ENCODE assay signal across 12 cellular contexts in the genomic region with DNA sequence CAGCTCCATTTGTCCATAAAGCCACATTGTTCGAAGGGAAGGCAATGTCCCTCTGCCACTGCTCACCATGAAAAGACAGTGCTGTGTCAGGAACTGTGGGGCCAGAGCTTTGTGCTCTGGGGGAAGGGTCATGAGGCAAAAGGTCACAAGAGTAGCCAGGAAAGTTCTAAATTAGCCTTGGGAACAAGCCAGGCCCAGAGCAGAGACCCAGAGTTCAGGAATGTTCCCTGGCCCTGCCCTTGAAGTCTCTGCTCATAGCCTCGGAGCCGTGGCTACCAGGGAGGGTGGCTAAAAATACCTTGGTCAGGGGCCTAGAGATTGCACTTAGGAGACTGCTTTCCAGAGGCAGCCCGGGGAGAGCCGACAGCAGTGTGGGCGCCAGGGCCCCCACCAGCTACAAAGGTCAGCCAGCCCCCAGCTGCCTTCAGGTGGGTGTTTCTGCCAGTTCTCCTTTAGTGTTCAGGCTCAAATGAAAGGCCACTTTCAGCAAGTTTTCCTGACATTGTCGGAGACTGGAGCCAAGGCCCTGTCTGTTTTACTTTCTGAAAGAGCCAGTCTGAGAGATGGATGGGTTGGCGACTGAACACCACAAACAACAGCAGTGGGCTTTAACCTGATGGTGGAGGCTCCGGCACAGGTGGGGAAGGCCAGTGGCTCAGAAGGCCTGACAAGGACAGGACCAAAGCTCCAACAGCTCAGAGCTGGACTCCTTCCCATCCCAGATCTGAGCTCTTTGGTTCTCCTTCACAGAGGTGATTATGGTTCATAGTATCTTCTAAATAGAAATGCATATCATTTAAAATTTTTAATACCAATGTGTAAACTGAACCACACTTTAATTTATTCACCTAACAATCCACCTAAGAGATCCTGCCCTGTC.
DNase-seq lines count a peak whose midpoint lies in the region; ATAC-seq and TF ChIP-seq lines count a peak whose summit lies in the region.
"Had no signal": no experiment of that assay in that cellular context is flagged by ENCODE, and none has a peak within 500 bp of the region (broad histone marks: within the 10 kb centered on the region; RNA-seq: fewer than 3 reads in every experiment).

No MANE protein-coding gene starts in this region.

- no peaks in the 10 kb centered on the region for H3K9me2 ChIP-seq in hepatocyte (replicated peaks; ENCODE audit: insufficient read depth)

- H3K27me3 ChIP-seq in hepatocyte: no peaks in the 10 kb centered on the region
- H3K27me3 ChIP-seq in neuronal stem cell (ENCODE audit: control insufficient read depth in 3 of 3, insufficient read depth in 3 of 3, low read depth in 1 of 3, low read length in 3 of 3): peaks cover 0 to 2% (median 0%) of the 10 kb centered on the region in 3 experiments

- DNase-seq in caudate nucleus (lab: John Stamatoyannopoulos, UW) (peak in 5 of 61 donors; percentile 24 to 41 (median 35)), hepatocyte (ENCODE audit: low spot score) (no peak), neuronal stem cell (ENCODE audit: low spot score) (peak; percentile 6), GM13977 (ENCODE audit: low spot score) (no peak), NCI-H345 (lab: John Stamatoyannopoulos, UW) (no peak), NCI-H2227 treated with DMSO at 0.1 percent for 48 hours (lab: John Stamatoyannopoulos, UW) (no peak)
- DNase-seq: activated CD4-positive, alpha-beta T cell treated with anti-CD3 and anti-CD28 coated beads, Interleukin-2, amount 50 U/mL, for 1 hour; CD4-positive, CD25-positive, alpha-beta regulatory T cell; KBM-7; NCI-H187; stimulated activated CD4-positive, alpha-beta T cell treated with anti-CD3 and anti-CD28 coated beads, Interleukin-1b, Interleukin-23, amount 100 ng/mL, for 48 hours had no signal

- H2AFZ ChIP-seq in hepatocyte: no peak overlapping the region
- no peak overlapping the region for H2AFZ ChIP-seq in neuronal stem cell (ENCODE audit: low read length)

- peak overlapping the region; percentile 56 for H3K27ac ChIP-seq in caudate nucleus (ENCODE audit: low read depth, low read length)
- H3K27ac ChIP-seq in hepatocyte: peak overlapping the region; percentile 63
- no peak overlapping the region for H3K27ac ChIP-seq in neuronal stem cell (replicated peaks; ENCODE audit: low read length)

- H2BK5ac ChIP-seq in neuronal stem cell (ENCODE audit: low read length): no peak overlapping the region

- H3K4ac ChIP-seq in neuronal stem cell (ENCODE audit: low read length): no peak overlapping the region

- in situ Hi-C loops in GM13977 (cut with MboI; ENCODE audit: low pct_unique_long_range_greater_than_20kb, low sequenced_read_pairs, unreplicated experiment): no loop called here

- H3K4me1 ChIP-seq in hepatocyte (ENCODE audit: insufficient read depth) (peaks cover 20% of the 10 kb centered on the region), neuronal stem cell (ENCODE audit: control insufficient read depth in 2 of 2, insufficient read depth in 1 of 2, low read depth in 1 of 2, low read length in 2 of 2) (peaks cover 8 to 11% of the 10 kb centered on the region in 2 donors)

- no peaks in the 10 kb centered on the region for H3K79me1 ChIP-seq in neuronal stem cell (ENCODE audit: low read depth, low read length)

- no peak overlapping the region for H3K9ac ChIP-seq in neuronal stem cell (ENCODE audit: low read depth, low read length, poor library complexity)

- no peak overlapping the region for H2AK5ac ChIP-seq in neuronal stem cell (ENCODE audit: low read depth, low read length)

- no peak overlapping the region for H2BK15ac ChIP-seq in neuronal stem cell (ENCODE audit: low read length)

- no peaks in the 10 kb centered on the region for H3K79me2 ChIP-seq in hepatocyte

- H3K4me2 ChIP-seq in hepatocyte (no peak overlapping the region), neuronal stem cell (ENCODE audit: insufficient read depth, low read length, poor library complexity, severe bottlenecking) (no peak overlapping the region)

- H3K14ac ChIP-seq in neuronal stem cell (ENCODE audit: low read length): no peak overlapping the region

- H2BK12ac ChIP-seq in neuronal stem cell (ENCODE audit: low read length): no peak overlapping the region

- TF ChIP-seq CTCF in hepatocyte (IDR thresholded peaks at IDR 0.05; ENCODE audit: poor library complexity): no peak
- TF ChIP-seq CTCF in GM13977 (IDR thresholded peaks at IDR 0.05; ENCODE audit: extremely low read depth, insufficient read depth, missing control alignments): no peak

- H4K91ac ChIP-seq in neuronal stem cell (ENCODE audit: low read depth, low read length, poor library complexity): no peak overlapping the region

- no peak overlapping the region for H4K8ac ChIP-seq in neuronal stem cell (ENCODE audit: low read depth, low read length)

- no peak for ATAC-seq in HG02571 (IDR thresholded peaks at IDR 0.05; ENCODE audit: unreplicated experiment)

- no peaks in the 10 kb centered on the region for H3K36me3 ChIP-seq in hepatocyte (replicated peaks; ENCODE audit: insufficient read depth, low read depth)
- no peaks in the 10 kb centered on the region for H3K36me3 ChIP-seq in neuronal stem cell (replicated peaks in 1 of 2; ENCODE audit: control insufficient read depth in 2 of 2, insufficient read depth in 2 of 2, low read length in 2 of 2)

- peak overlapping the region; percentile 15 for H3K18ac ChIP-seq in neuronal stem cell (ENCODE audit: low read length)

- 63% methylated on average over 9 of the region's 9 CpGs for WGBS in hepatocyte (ENCODE audit: low lambda C conversion rate, missing lambda C conversion rate)
- no CpG with 5 or more reads among the region's 9 CpGs for WGBS in neuronal stem cell (ENCODE audit: extremely low coverage in 2 of 2, insufficient read length in 2 of 2, insufficient replicate concordance in 1 of 2), 2 donors

- H3K23ac ChIP-seq in neuronal stem cell (ENCODE audit: low read depth, low read length, poor library complexity): no peak overlapping the region

- no peak overlapping the region for H2BK120ac ChIP-seq in neuronal stem cell (ENCODE audit: low read depth, low read length)

- H4K20me1 ChIP-seq in hepatocyte (ENCODE audit: insufficient read depth, poor library complexity, severe bottlenecking): no peaks in the 10 kb centered on the region

- no peaks in the 10 kb centered on the region for H3K9me3 ChIP-seq in hepatocyte (ENCODE audit: low read depth)
- peaks cover 0 to 2% of the 10 kb centered on the region in 2 donors for H3K9me3 ChIP-seq in neuronal stem cell (replicated peaks in 1 of 2; ENCODE audit: control insufficient read depth in 2 of 2, insufficient read depth in 1 of 2, low read depth in 1 of 2, low read length in 2 of 2)

- H3K4me3 ChIP-seq in hepatocyte: no peak overlapping the region
- no peak overlapping the region for H3K4me3 ChIP-seq in neuronal stem cell (ENCODE audit: low read length in 2 of 2)
